Comparison of ENCODE assay signal across 8 cellular contexts in the genomic region with DNA sequence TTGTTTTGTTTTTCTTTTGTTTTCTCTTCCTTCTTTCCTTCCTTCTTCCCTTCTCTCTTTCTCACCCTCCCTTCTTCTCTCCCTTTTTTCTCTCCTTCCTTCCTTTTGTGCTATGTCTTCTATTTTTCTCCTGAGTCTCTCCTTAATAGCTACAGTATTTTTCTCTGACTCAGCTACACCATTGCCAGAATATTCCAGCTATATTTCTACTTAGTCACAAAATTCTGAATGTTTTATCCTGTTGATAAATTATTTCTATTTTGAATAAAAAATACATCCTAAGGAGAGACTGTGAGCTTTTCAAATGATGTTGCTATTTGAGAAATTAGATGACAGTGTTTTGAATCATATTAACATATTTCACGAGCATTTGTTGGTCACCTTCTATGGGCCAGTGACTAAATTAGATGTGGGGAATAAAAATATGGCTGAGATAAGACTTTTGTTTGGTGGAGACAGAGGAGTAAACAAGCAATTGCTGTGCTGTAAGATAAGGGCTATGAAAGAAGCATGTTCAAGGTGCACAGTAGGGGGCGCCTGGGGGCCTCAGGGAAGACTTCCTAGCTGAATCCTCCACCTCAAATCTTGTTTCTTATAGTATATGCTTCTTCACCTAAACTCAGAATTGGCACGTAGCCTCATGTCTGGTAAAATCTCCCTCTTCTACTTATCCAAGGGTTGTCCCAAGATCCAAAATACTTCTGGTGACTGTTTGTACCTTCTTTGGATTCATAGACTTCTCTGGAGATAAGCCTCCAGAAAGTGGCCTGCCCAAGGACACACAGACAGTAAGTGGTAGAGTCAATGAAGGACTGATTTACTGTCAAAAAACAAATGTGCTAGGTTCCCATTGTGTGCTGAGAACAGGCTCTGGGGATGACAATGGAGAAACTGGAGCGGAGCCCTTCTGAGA.
DNase-seq lines count a peak whose midpoint lies in the region; ATAC-seq and TF ChIP-seq lines count a peak whose summit lies in the region.

No MANE protein-coding gene starts in this region.

- no peaks in the 10 kb centered on the region for H3K9me3 ChIP-seq in MG63
- no peaks in the 10 kb centered on the region for H3K9me3 ChIP-seq in esophagus squamous epithelium

- peaks cover 20% of the 10 kb centered on the region for H3K4me1 Mint-ChIP-seq in activated CD4-positive, alpha-beta T cell treated with anti-CD3 and anti-CD28 coated beads for 36 hours

- TF ChIP-seq CTCF in esophagus squamous epithelium (IDR thresholded peaks at IDR 0.05), result peak in 5 of 6 experiments; percentile 17 to 58 (median 32)

- H3K27ac ChIP-seq in esophagus squamous epithelium, result no peak overlapping the region

- H3K4me3 ChIP-seq in MG63 (no peak overlapping the region), esophagus squamous epithelium (no peak overlapping the region)

- POLR2A ChIA-PET in activated CD4-positive, alpha-beta T cell treated with anti-CD3 and anti-CD28 coated beads for 36 hours (lab: Charles Lee), result no interaction called here

- peaks cover 17% of the 10 kb centered on the region for H3K27me3 Mint-ChIP-seq in activated CD4-positive, alpha-beta T cell treated with anti-CD3 and anti-CD28 coated beads for 36 hours

- intact Hi-C loops in activated CD4-positive, alpha-beta T cell treated with anti-CD3 and anti-CD28 coated beads for 36 hours (cut with DNase I, micrococcal nuclease), result loop anchor here (1.0 to 5.0 kb wide), 3 partner anchors 90 to 557 kb away; no protein-coding TSS in a partner anchor
- intact Hi-C loops in esophagus squamous epithelium (cut with DNase I), result loop anchor here (10.0 kb wide), 2 partner anchors 328 to 558 kb away; no protein-coding TSS in a partner anchor

- peaks cover 0 to 24% (median 0%) of the 10 kb centered on the region in 3 donors for H3K4me1 ChIP-seq in esophagus squamous epithelium

- DNase-seq in Daoy (ENCODE audit: low read depth) (peak; percentile 68), MG63 (peak; percentile 65), esophagus squamous epithelium (lab: John Stamatoyannopoulos, UW) (no peak), T1000 (lab: John Stamatoyannopoulos, UW) (no peak)
- peak; percentile 80 for DNase-seq in activated CD4-positive, alpha-beta T cell treated with anti-CD3 and anti-CD28 coated beads for 36 hours
- DNase-seq in stimulated activated CD4-positive, alpha-beta T cell treated with anti-CD3 and anti-CD28 coated beads, Interleukin-12 subunit alpha, Interleukin-12 subunit beta, amount 100 ng/mL, for 4 hours, result peak; percentile 55

- CTCF ChIA-PET in activated CD4-positive, alpha-beta T cell treated with anti-CD3 and anti-CD28 coated beads for 36 hours (lab: Charles Lee), result interaction anchor here (0.6 to 1.7 kb wide), 17 partner anchors 9 to 199 kb away, joined by 3 to 5 read pairs (median 3); no protein-coding TSS in a partner anchor

- H3K36me3 Mint-ChIP-seq in activated CD4-positive, alpha-beta T cell treated with anti-CD3 and anti-CD28 coated beads for 36 hours (ENCODE audit: low read depth), result no peaks in the 10 kb centered on the region

- ATAC-seq in activated CD4-positive, alpha-beta T cell treated with anti-CD3 and anti-CD28 coated beads for 36 hours, result no peak
- ATAC-seq in GM18511 (IDR thresholded peaks at IDR 0.05; ENCODE audit: unreplicated experiment) (no peak), HG03520 (IDR thresholded peaks at IDR 0.05; ENCODE audit: unreplicated experiment) (no peak)

- no peaks in the 10 kb centered on the region for H3K36me3 ChIP-seq in MG63
- no peaks in the 10 kb centered on the region for H3K36me3 ChIP-seq in esophagus squamous epithelium

- no peak overlapping the region for H3K4me3 Mint-ChIP-seq in activated CD4-positive, alpha-beta T cell treated with anti-CD3 and anti-CD28 coated beads for 36 hours

- H3K27ac Mint-ChIP-seq in activated CD4-positive, alpha-beta T cell treated with anti-CD3 and anti-CD28 coated beads for 36 hours, result no peak overlapping the region

- H3K27me3 ChIP-seq in MG63 (no peaks in the 10 kb centered on the region), esophagus squamous epithelium (peaks cover 0 to 5% (median 0%) of the 10 kb centered on the region in 4 donors)

- no peaks in the 10 kb centered on the region for H3K9me3 Mint-ChIP-seq in activated CD4-positive, alpha-beta T cell treated with anti-CD3 and anti-CD28 coated beads for 36 hours (ENCODE audit: low read depth)

- WGBS in esophagus squamous epithelium, 2 donors, result 48 to 51% methylated on average over 4 of the region's 4 CpGs

- no peak for TF ChIP-seq POLR2A in esophagus squamous epithelium (IDR thresholded peaks at IDR 0.05)

Comparison
In these comparisons a context has a peak if more than half of its experiments do, and no peak if none do; other contexts are left out.
1. DNase-seq: peak in Daoy (single experiment), MG63 (single experiment), activated CD4-positive, alpha-beta T cell treated with anti-CD3 and anti-CD28 coated beads for 36 hours (single experiment) and stimulated activated CD4-positive, alpha-beta T cell treated with anti-CD3 and anti-CD28 coated beads, Interleukin-12 subunit alpha, Interleukin-12 subunit beta, amount 100 ng/mL, for 4 hours (single experiment); none in esophagus squamous epithelium (single experiment) and T1000 (single experiment).